Comparison of ENCODE assay signal across 9 cellular contexts in the genomic region with DNA sequence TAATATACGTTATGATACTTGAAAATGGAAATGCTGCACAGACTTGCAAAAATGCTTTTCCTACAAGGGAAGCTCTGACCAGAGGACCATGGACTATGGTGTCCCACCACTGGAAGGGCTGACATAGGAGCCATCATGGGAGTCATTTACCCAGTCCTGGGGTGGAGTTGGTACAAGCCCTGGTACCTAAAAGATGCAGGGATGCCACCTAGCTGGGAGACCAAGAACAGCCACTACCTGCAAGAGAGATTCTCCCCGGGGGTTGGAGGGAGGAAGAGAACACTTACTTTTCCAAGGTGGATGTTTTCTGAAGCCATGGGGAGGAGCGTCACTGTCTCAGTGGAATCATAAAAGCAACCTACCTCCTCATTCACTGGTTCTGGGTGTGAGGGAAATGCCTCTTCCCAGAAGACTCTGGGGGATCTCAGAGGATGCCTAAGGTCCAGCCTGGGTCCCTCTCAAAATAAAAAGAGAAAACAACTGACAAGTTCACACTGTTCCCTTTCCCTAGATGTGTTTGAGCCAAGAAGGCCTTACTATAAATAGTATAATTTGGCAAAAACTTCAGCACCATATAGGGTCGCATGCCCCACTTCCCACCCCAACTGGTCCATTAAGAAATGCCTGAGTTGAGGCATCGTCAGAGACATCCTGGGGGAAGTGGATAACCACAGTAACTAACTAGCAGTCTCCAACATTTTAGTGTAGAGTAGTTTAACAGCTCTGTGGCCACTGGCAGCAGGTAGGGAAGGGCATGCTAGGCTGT. TPM values are rescaled to one million over a fixed set of nuclear protein-coding genes. Genes with fewer than 3 reads are reported as not detected.
DNase-seq lines count a peak whose midpoint lies in the region; ATAC-seq and TF ChIP-seq lines count a peak whose summit lies in the region.
"Had no signal": no experiment of that assay in that cellular context is flagged by ENCODE, and none has a peak within 500 bp of the region (broad histone marks: within the 10 kb centered on the region; RNA-seq: fewer than 3 reads in every experiment).

No MANE protein-coding gene starts in this region.

- H3K36me3 ChIP-seq in OCI-LY7 (ENCODE audit: insufficient read depth, low read length) (no peaks in the 10 kb centered on the region), upper lobe of left lung (no peaks in the 10 kb centered on the region)
- H3K36me3 ChIP-seq: BE2C had no signal

- no peak for TF ChIP-seq POLR2A in upper lobe of left lung (IDR thresholded peaks at IDR 0.05)

- peak; percentile 73 for DNase-seq in activated CD4-positive, alpha-beta T cell treated with anti-CD3 and anti-CD28 coated beads, Interleukin-2, amount 10 ng/mL, durations not matched to agents 24 days and 14 days
- DNase-seq in activated CD4-positive, alpha-beta T cell treated with anti-CD3 and anti-CD28 coated beads for 1 hour: no peak
- DNase-seq in OCI-LY7 (ENCODE audit: low spot score): peak; percentile 28
- DNase-seq in foreskin keratinocyte: peak in 1 of 2 donors; percentile 15
- DNase-seq in stimulated activated naive CD8-positive, alpha-beta T cell treated with anti-CD3 and anti-CD28 coated beads, Interleukin-15, Interleukin-2, amounts not matched to agents 100 U/mL and 50 U/mL, for 24 hours: no peak
- DNase-seq in upper lobe of left lung: no peak
- no peak for DNase-seq in NCI-H1105 (lab: John Stamatoyannopoulos, UW)
- DNase-seq: BE2C had no signal

- H3K4me1 Mint-ChIP-seq in activated CD4-positive, alpha-beta T cell treated with anti-CD3 and anti-CD28 coated beads, Interleukin-2, amount 10 ng/mL, durations not matched to agents 24 days and 14 days: no peaks in the 10 kb centered on the region

- H3K79me2 ChIP-seq in OCI-LY7 (ENCODE audit: insufficient read depth, low read depth, low read length): no peaks in the 10 kb centered on the region

- no TSS peak for BruUV-seq in OCI-LY7 (replicated peaks; lab: Mats Ljungman, UMichigan)

- H3K9me3 Mint-ChIP-seq in activated CD4-positive, alpha-beta T cell treated with anti-CD3 and anti-CD28 coated beads, Interleukin-2, amount 10 ng/mL, durations not matched to agents 24 days and 14 days: no peaks in the 10 kb centered on the region

- CTCF ChIA-PET in OCI-LY7 (lab: Charles Lee; ENCODE audit: unreplicated experiment): no interaction called here

- peak; percentile 58; the same call in 1 of the 2 replicates for TF ChIP-seq CTCF in OCI-LY7 (conservative IDR thresholded peaks at IDR 0.05; ENCODE audit: low read length)
- TF ChIP-seq CTCF in foreskin keratinocyte (conservative IDR thresholded peaks at IDR 0.05): peak; percentile 65
- peak in 2 of 6 experiments; percentile 8 to 14 for TF ChIP-seq CTCF in upper lobe of left lung (IDR thresholded peaks at IDR 0.05)

- no peak overlapping the region for H3K4me2 ChIP-seq in OCI-LY7 (ENCODE audit: low read length)

- no peaks in the 10 kb centered on the region for H3K9me3 ChIP-seq in OCI-LY7 (ENCODE audit: low read length)
- H3K9me3 ChIP-seq in upper lobe of left lung: no peaks in the 10 kb centered on the region
- H3K9me3 ChIP-seq: BE2C had no signal

- H3K27ac ChIP-seq in OCI-LY7 (ENCODE audit: low read depth, low read length, poor library complexity, severe bottlenecking) (no peak overlapping the region), foreskin keratinocyte (no peak overlapping the region), upper lobe of left lung (no peak overlapping the region)

- H3K27ac Mint-ChIP-seq in activated CD4-positive, alpha-beta T cell treated with anti-CD3 and anti-CD28 coated beads, Interleukin-2, amount 10 ng/mL, durations not matched to agents 24 days and 14 days: no peak overlapping the region

- H3K4me1 ChIP-seq in OCI-LY7 (ENCODE audit: insufficient read depth, low read length, poor library complexity, severe bottlenecking) (no peaks in the 10 kb centered on the region), foreskin keratinocyte (no peaks in the 10 kb centered on the region), upper lobe of left lung (peaks cover 0 to 10% (median 3%) of the 10 kb centered on the region in 4 donors)

- H2AFZ ChIP-seq in OCI-LY7 (ENCODE audit: low read length): no peak overlapping the region

- peaks cover 28% of the 10 kb centered on the region for H3K27me3 Mint-ChIP-seq in activated CD4-positive, alpha-beta T cell treated with anti-CD3 and anti-CD28 coated beads, Interleukin-2, amount 10 ng/mL, durations not matched to agents 24 days and 14 days

- no peaks in the 10 kb centered on the region for H3K9me2 ChIP-seq in OCI-LY7 (ENCODE audit: insufficient read depth, low read length)

- H4K20me1 ChIP-seq in OCI-LY7 (ENCODE audit: insufficient read depth, low read length): no peaks in the 10 kb centered on the region

- H3K36me3 Mint-ChIP-seq in activated CD4-positive, alpha-beta T cell treated with anti-CD3 and anti-CD28 coated beads, Interleukin-2, amount 10 ng/mL, durations not matched to agents 24 days and 14 days (ENCODE audit: low read depth): no peaks in the 10 kb centered on the region

- H3K4me3 ChIP-seq in OCI-LY7 (ENCODE audit: low read depth, low read length, poor library complexity, severe bottlenecking): no peak overlapping the region
- H3K4me3 ChIP-seq in upper lobe of left lung: no peak overlapping the region

- intact Hi-C loops in activated CD4-positive, alpha-beta T cell treated with anti-CD3 and anti-CD28 coated beads, Interleukin-2, amount 10 ng/mL, durations not matched to agents 24 days and 14 days (cut with micrococcal nuclease): loop anchor here (10.0 kb wide), 1 partner anchor 73 kb away; no protein-coding TSS in a partner anchor
- intact Hi-C loops in OCI-LY7 (cut with micrococcal nuclease; ENCODE audit: unreplicated experiment): loop anchor here (5.0 kb wide), 1 partner anchor 75 kb away; no protein-coding TSS in a partner anchor

- H3K4me3 Mint-ChIP-seq in activated CD4-positive, alpha-beta T cell treated with anti-CD3 and anti-CD28 coated beads, Interleukin-2, amount 10 ng/mL, durations not matched to agents 24 days and 14 days: no peak overlapping the region

- peak; percentile 49 for ATAC-seq in foreskin keratinocyte
- peak; percentile 40 for ATAC-seq in stimulated activated naive CD8-positive, alpha-beta T cell treated with anti-CD3 and anti-CD28 coated beads, Interleukin-15, Interleukin-2, amounts not matched to agents 100 U/mL and 50 U/mL, for 24 hours
- no peak for ATAC-seq in upper lobe of left lung (ENCODE audit: low FRiP score in 2 of 2)
- no peak for ATAC-seq in GM19023 (IDR thresholded peaks at IDR 0.05; ENCODE audit: unreplicated experiment)

- WGBS in upper lobe of left lung, 2 donors: 71 to 89% methylated on average over 5 of the region's 5 CpGs

- no peak for TF ChIP-seq EP300 in upper lobe of left lung (IDR thresholded peaks at IDR 0.05)

- H3K27me3 ChIP-seq in foreskin keratinocyte (peaks cover 22% of the 10 kb centered on the region), upper lobe of left lung (no peaks in the 10 kb centered on the region)
- H3K27me3 ChIP-seq: BE2C had no signal

- POLR2A ChIA-PET in OCI-LY7 (lab: Charles Lee): interaction anchor here (1.0 kb wide), 2 partner anchors 10 to 83 kb away, joined by 3 to 4 read pairs; no protein-coding TSS in a partner anchor

RNA-seq across cellular contexts. Expression of a gene that starts 39.9 kb away (rescaled TPM):
- total RNA-seq in activated CD4-positive, alpha-beta T cell treated with anti-CD3 and anti-CD28 coated beads, Interleukin-2, amount 10 ng/mL, durations not matched to agents 24 days and 14 days: 0.19 and 0.44 TPM in 2 replicates
- not detected in 2 replicates for total RNA-seq in OCI-LY7 (2014; rRNA removed; shearing (Covaris generic))
- total RNA-seq in OCI-LY7 (2022) (not detected in 2 replicates), foreskin keratinocyte (0.11 and 0.14 TPM in 2 replicates), upper lobe of left lung (10 to 100 TPM in 1 of 6 donors, 1 to 10 TPM in 5; 4.1 to 10.4 (median 7.5) TPM)
- polyA plus RNA-seq in foreskin keratinocyte: 0.04 and 0.17 TPM in 2 replicates

Comparison
In these comparisons a context has a peak if more than half of its experiments do, and no peak if none do; other contexts are left out.
1. DNase-seq: peak in activated CD4-positive, alpha-beta T cell treated with anti-CD3 and anti-CD28 coated beads, Interleukin-2, amount 10 ng/mL, durations not matched to agents 24 days and 14 days (single experiment) and OCI-LY7 (single experiment); none in activated CD4-positive, alpha-beta T cell treated with anti-CD3 and anti-CD28 coated beads for 1 hour (single experiment), stimulated activated naive CD8-positive, alpha-beta T cell treated with anti-CD3 and anti-CD28 coated beads, Interleukin-15, Interleukin-2, amounts not matched to agents 100 U/mL and 50 U/mL, for 24 hours (single experiment), upper lobe of left lung (0 of 2) and NCI-H1105 (single experiment).
2. ATAC-seq: peak in foreskin keratinocyte (single experiment) and stimulated activated naive CD8-positive, alpha-beta T cell treated with anti-CD3 and anti-CD28 coated beads, Interleukin-15, Interleukin-2, amounts not matched to agents 100 U/mL and 50 U/mL, for 24 hours (single experiment); none in upper lobe of left lung (0 of 2) and GM19023 (single experiment).